17 cellular contexts compared by ENCODE assay signal in genomic region chr1:3831689-3832088, GRCh38.
DNase-seq lines count a peak whose midpoint lies in the region; ATAC-seq and TF ChIP-seq lines count a peak whose summit lies in the region.
"Had no signal": no experiment of that assay in that cellular context is flagged by ENCODE, and none has a peak within 500 bp of the region (broad histone marks: within the 10 kb centered on the region; RNA-seq: fewer than 3 reads in every experiment).

No MANE protein-coding gene starts in this region.

- H3K27ac Mint-ChIP-seq in stimulated activated effector memory CD8-positive, alpha-beta T cell treated with anti-CD3 and anti-CD28 coated beads, Interleukin-12 subunit alpha, Interleukin-12 subunit beta, amount 100 ng/mL, for 72 hours: peak overlapping the region; percentile 30

- H3K36me3 Mint-ChIP-seq in stimulated activated effector memory CD8-positive, alpha-beta T cell treated with anti-CD3 and anti-CD28 coated beads, Interleukin-12 subunit alpha, Interleukin-12 subunit beta, amount 100 ng/mL, for 72 hours: peaks cover 79% of the 10 kb centered on the region

- H3K4me1 Mint-ChIP-seq in stimulated activated effector memory CD8-positive, alpha-beta T cell treated with anti-CD3 and anti-CD28 coated beads, Interleukin-12 subunit alpha, Interleukin-12 subunit beta, amount 100 ng/mL, for 72 hours: no peaks in the 10 kb centered on the region

- DNase-seq in AG20443 (ENCODE audit: low spot score) (peak; percentile 67), HFF-Myc (ENCODE audit: extremely low read depth, low read depth) (peak; percentile 58), fibroblast of gingiva (ENCODE audit: low read depth) (peak; percentile 10), NCI-H1417 (lab: John Stamatoyannopoulos, UW) (no peak)
- no peak for DNase-seq in stimulated activated effector memory CD8-positive, alpha-beta T cell treated with anti-CD3 and anti-CD28 coated beads, Interleukin-12 subunit alpha, Interleukin-12 subunit beta, amount 100 ng/mL, for 72 hours (ENCODE audit: low spot score in 2 of 2)
- DNase-seq in activated naive CD4-positive, alpha-beta T cell treated with Interleukin-2 at 50 U/mL for 16 hours: no peak
- DNase-seq: ACHN, DMS 273 treated with DMSO at 0.1 percent for 48 hours, IMR-90, Kasumi-1, MM.1S, NCI-H1092 treated with DMSO at 0.1 percent for 48 hours, NCI-H1694 treated with DMSO at 0.1 percent for 48 hours, NCI-H526 treated with DMSO at 0.1 percent for 48 hours, SHP77 had no signal

- H3K9me3 Mint-ChIP-seq in stimulated activated effector memory CD8-positive, alpha-beta T cell treated with anti-CD3 and anti-CD28 coated beads, Interleukin-12 subunit alpha, Interleukin-12 subunit beta, amount 100 ng/mL, for 72 hours: no peaks in the 10 kb centered on the region

- ATAC-seq in stimulated activated effector memory CD8-positive, alpha-beta T cell treated with anti-CD3 and anti-CD28 coated beads, Interleukin-12 subunit alpha, Interleukin-12 subunit beta, amount 100 ng/mL, for 72 hours: no peak
- no peak for ATAC-seq in GM21717 (IDR thresholded peaks at IDR 0.05; ENCODE audit: unreplicated experiment)

- no peak overlapping the region for H3K4me3 ChIP-seq in HFF-Myc (replicated peaks; ENCODE audit: low read depth, low read length)
- H3K4me3 ChIP-seq: BLaER1 treated with 17β-estradiol and CSF1 and Interleukin-3, amounts not matched to agents 10 nM and 100 nM had no signal

- H3K4me3 Mint-ChIP-seq in stimulated activated effector memory CD8-positive, alpha-beta T cell treated with anti-CD3 and anti-CD28 coated beads, Interleukin-12 subunit alpha, Interleukin-12 subunit beta, amount 100 ng/mL, for 72 hours: no peak overlapping the region

- no peak for TF ChIP-seq CTCF in HFF-Myc (IDR thresholded peaks at IDR 0.05; ENCODE audit: low read depth, low read length, missing control alignments)

Comparison
In these comparisons a context has a peak if more than half of its experiments do, and no peak if none do; other contexts are left out.
1. DNase-seq: peak in AG20443 (single experiment), HFF-Myc (single experiment) and fibroblast of gingiva (single experiment); none in stimulated activated effector memory CD8-positive, alpha-beta T cell treated with anti-CD3 and anti-CD28 coated beads, Interleukin-12 subunit alpha, Interleukin-12 subunit beta, amount 100 ng/mL, for 72 hours (0 of 2), activated naive CD4-positive, alpha-beta T cell treated with Interleukin-2 at 50 U/mL for 16 hours (single experiment) and NCI-H1417 (0 of 3).